Comparison of ENCODE assay signal across 17 cellular contexts in the genomic region with DNA sequence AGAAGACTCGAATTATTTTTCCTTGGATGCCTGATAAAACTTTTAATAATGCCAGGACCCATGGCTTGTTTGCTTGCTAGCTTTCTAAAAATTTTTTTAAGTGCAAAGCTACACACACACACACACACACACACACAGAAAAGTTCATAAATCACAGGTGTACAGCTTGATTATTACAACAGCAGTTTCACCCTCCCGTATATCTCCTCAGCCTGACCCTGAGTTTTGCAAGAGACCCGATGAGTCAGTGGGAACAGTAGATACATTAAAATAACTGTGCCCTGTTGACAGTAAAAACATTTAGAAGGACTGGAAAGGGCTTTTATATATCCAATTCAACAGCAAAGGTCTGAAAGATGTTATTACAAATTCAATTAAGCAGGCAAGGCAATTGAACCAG. TPM values are rescaled to one million over a fixed set of nuclear protein-coding genes. Genes with fewer than 3 reads are reported as not detected.
DNase-seq lines count a peak whose midpoint lies in the region; ATAC-seq, FAIRE-seq and TF ChIP-seq lines count a peak whose summit lies in the region.
"Had no signal": no experiment of that assay in that cellular context is flagged by ENCODE, and none has a peak within 500 bp of the region (broad histone marks: within the 10 kb centered on the region; RNA-seq: fewer than 3 reads in every experiment).

No MANE protein-coding gene starts in this region.

- H4K91ac ChIP-seq in IMR-90 (ENCODE audit: insufficient read depth, low read depth, low read length) = no peak overlapping the region
- no peak overlapping the region for H4K91ac ChIP-seq in neuronal stem cell (ENCODE audit: low read depth, low read length, poor library complexity)

- H3K27me3 ChIP-seq in IMR-90 (ENCODE audit: control insufficient read depth, insufficient read depth, low read length) (no peaks in the 10 kb centered on the region), neuronal stem cell (ENCODE audit: control insufficient read depth in 3 of 3, insufficient read depth in 3 of 3, low read depth in 1 of 3, low read length in 3 of 3) (no peaks in the 10 kb centered on the region)
- H3K27me3 ChIP-seq: SJSA1 had no signal

- H2AFZ ChIP-seq in IMR-90 (replicated peaks; ENCODE audit: low read length, poor library complexity) (no peak overlapping the region), neuronal stem cell (ENCODE audit: low read length) (no peak overlapping the region)

- H4K20me1 ChIP-seq in IMR-90 (ENCODE audit: insufficient read depth, low read length) = no peaks in the 10 kb centered on the region

- no peak overlapping the region for H3K4ac ChIP-seq in IMR-90 (ENCODE audit: low read depth, low read length)
- H3K4ac ChIP-seq in neuronal stem cell (ENCODE audit: low read length) = no peak overlapping the region

- H3K27ac ChIP-seq in IMR-90 (ENCODE audit: insufficient read depth, low read length) (no peak overlapping the region), neuronal stem cell (replicated peaks; ENCODE audit: low read length) (no peak overlapping the region)
- H3K27ac ChIP-seq: SJSA1 had no signal

- H3K56ac ChIP-seq in IMR-90 (ENCODE audit: extremely low read depth, insufficient read depth, low read length) = no peak overlapping the region

- no peak overlapping the region for H2BK5ac ChIP-seq in IMR-90 (ENCODE audit: low read depth, low read length, poor library complexity, severe bottlenecking)
- no peak overlapping the region for H2BK5ac ChIP-seq in neuronal stem cell (ENCODE audit: low read length)

- no peaks in the 10 kb centered on the region for H3K36me3 Mint-ChIP-seq in chondrocyte (ENCODE audit: low read depth)
- H3K36me3 Mint-ChIP-seq in mesothelial cell of epicardium = no peaks in the 10 kb centered on the region
- H3K36me3 Mint-ChIP-seq in activated T-helper 1 cell treated with anti-CD3 and anti-CD28 coated beads, Interleukin-12 subunit alpha, Interleukin-12 subunit beta, Interleukin-2, Interleukin-4 antibody, amounts not matched to agents 30 ng/mL and 10 ng/mL and 1 ng/mL, durations not matched to agents 14 hours and 24 hours and 36 hours (ENCODE audit: low read depth) = peaks cover 16% of the 10 kb centered on the region

- no peak overlapping the region for H4K5ac ChIP-seq in IMR-90 (ENCODE audit: low read depth, low read length)

- H3K18ac ChIP-seq in IMR-90 (ENCODE audit: low read depth, low read length) = no peak overlapping the region
- no peak overlapping the region for H3K18ac ChIP-seq in neuronal stem cell (ENCODE audit: low read length)

- ATAC-seq in IMR-90 (ENCODE audit: low read depth) (peak; percentile 87), omental fat pad (ENCODE audit: low FRiP score) (peak; percentile 94)

- no TSS peak for BruUV-seq in IMR-90 (replicated peaks; lab: Mats Ljungman, UMichigan)

- TF ChIP-seq RAD21 in IMR-90 (IDR thresholded peaks at IDR 0.05; ENCODE audit: low read length) = no peak

- intact Hi-C loops in IMR-90 (cut with micrococcal nuclease) = no loop called here
- intact Hi-C loops in activated T-helper 1 cell treated with anti-CD3 and anti-CD28 coated beads, Interleukin-12 subunit alpha, Interleukin-12 subunit beta, Interleukin-2, Interleukin-4 antibody, amounts not matched to agents 30 ng/mL and 10 ng/mL and 1 ng/mL, durations not matched to agents 14 hours and 24 hours and 36 hours (cut with micrococcal nuclease) = no loop called here

- no peak for TF ChIP-seq POLR2A in IMR-90 (IDR thresholded peaks at IDR 0.05; ENCODE audit: low read depth, low read length)

- H3K9me3 ChIP-seq in IMR-90 (ENCODE audit: control insufficient read depth, insufficient read depth, low read length) = no peaks in the 10 kb centered on the region
- H3K9me3 ChIP-seq in neuronal stem cell (replicated peaks in 1 of 2; ENCODE audit: control insufficient read depth in 2 of 2, insufficient read depth in 1 of 2, low read depth in 1 of 2, low read length in 2 of 2) = no peaks in the 10 kb centered on the region
- H3K9me3 ChIP-seq: SJSA1 had no signal

- H3K9me3 Mint-ChIP-seq in chondrocyte (ENCODE audit: low read depth) = no peaks in the 10 kb centered on the region
- H3K9me3 Mint-ChIP-seq in mesothelial cell of epicardium = no peaks in the 10 kb centered on the region
- H3K9me3 Mint-ChIP-seq in activated T-helper 1 cell treated with anti-CD3 and anti-CD28 coated beads, Interleukin-12 subunit alpha, Interleukin-12 subunit beta, Interleukin-2, Interleukin-4 antibody, amounts not matched to agents 30 ng/mL and 10 ng/mL and 1 ng/mL, durations not matched to agents 14 hours and 24 hours and 36 hours = no peaks in the 10 kb centered on the region
- H3K9me3 Mint-ChIP-seq: activated CD4-positive, alpha-beta T cell treated with anti-CD3 and anti-CD28 coated beads, Interleukin-2, amount 10 ng/mL, durations not matched to agents 24 days and 14 days; endodermal cell; IgD-negative memory B cell; natural killer cell treated with Interleukin-12 subunit alpha and Interleukin-12 subunit beta and Interleukin-15 and Interleukin-18, amount 100 ng/mL, for 72 hours had no signal

- no peak overlapping the region for H2BK12ac ChIP-seq in neuronal stem cell (ENCODE audit: low read length)

- no peak overlapping the region for H2BK15ac ChIP-seq in IMR-90 (ENCODE audit: low read depth, low read length)
- no peak overlapping the region for H2BK15ac ChIP-seq in neuronal stem cell (ENCODE audit: low read length)

- CTCF ChIA-PET in IMR-90 (lab: Yijun Ruan, JAX) = no interaction called here

- dilution Hi-C loops in IMR-90 (cut with HindIII; ENCODE audit: low sequenced_read_pairs, unreplicated experiment) = no loop called here

- H3K4me2 ChIP-seq in IMR-90 (ENCODE audit: low read depth, low read length) (peak overlapping the region; percentile 53; the same call in 1 of the 2 replicates), neuronal stem cell (ENCODE audit: insufficient read depth, low read length, poor library complexity, severe bottlenecking) (no peak overlapping the region)

- H2BK120ac ChIP-seq in IMR-90 (ENCODE audit: low read depth, low read length) (no peak overlapping the region), neuronal stem cell (ENCODE audit: low read depth, low read length) (no peak overlapping the region)

- H2BK20ac ChIP-seq in IMR-90 (ENCODE audit: low read depth, low read length) = no peak overlapping the region

- in situ Hi-C loops in IMR-90 (cut with MboI; ENCODE audit: low sequenced_read_pairs) = no loop called here

- H3K4me1 ChIP-seq in IMR-90 (ENCODE audit: control insufficient read depth, insufficient read depth, low read length) = peaks cover 3% of the 10 kb centered on the region
- no peaks in the 10 kb centered on the region for H3K4me1 ChIP-seq in neuronal stem cell (ENCODE audit: control insufficient read depth in 2 of 2, insufficient read depth in 1 of 2, low read depth in 1 of 2, low read length in 2 of 2)
- H3K4me1 ChIP-seq: SJSA1 had no signal

- H2AK5ac ChIP-seq in IMR-90 (ENCODE audit: low read depth, low read length) (no peak overlapping the region), neuronal stem cell (ENCODE audit: low read depth, low read length) (no peak overlapping the region)

- WGBS in IMR-90 (ENCODE audit: extremely low coverage in 2 of 2, insufficient read length in 1 of 2), 2 experiments = no CpG with 5 or more reads among the region's 3 CpGs
- WGBS in neuronal stem cell (ENCODE audit: extremely low coverage in 2 of 2, insufficient read length in 2 of 2, insufficient replicate concordance in 1 of 2), 2 donors = no CpG with 5 or more reads among the region's 3 CpGs

- H3K9me1 ChIP-seq in IMR-90 (ENCODE audit: insufficient read depth, low read length) = peaks cover 2% of the 10 kb centered on the region; the same call in 1 of the 2 replicates

- H3K9ac ChIP-seq in IMR-90 (ENCODE audit: low read depth, low read length) (no peak overlapping the region), neuronal stem cell (ENCODE audit: low read depth, low read length, poor library complexity) (no peak overlapping the region)

- H3K36me3 ChIP-seq in IMR-90 (ENCODE audit: control insufficient read depth, insufficient read depth, low read length) (0 out of 2 replicates have a peak, but pooled peaks cover 1% of the 10 kb centered on the region), neuronal stem cell (replicated peaks in 1 of 2; ENCODE audit: control insufficient read depth in 2 of 2, insufficient read depth in 2 of 2, low read length in 2 of 2) (no peaks in the 10 kb centered on the region)
- H3K36me3 ChIP-seq: SJSA1 had no signal

- DNase-seq in Daoy (ENCODE audit: low read depth) (peak; percentile 14), IMR-90 (peak; percentile 88), chondrocyte (ENCODE audit: low spot score) (no peak), omental fat pad (ENCODE audit: low spot score) (no peak), urothelium cell line (ENCODE audit: low spot score) (no peak), mesothelial cell of epicardium (ENCODE audit: low spot score in 2 of 2, unreplicated experiment in 2 of 2) (no peak), neuronal stem cell (ENCODE audit: low spot score) (no peak)
- no peak for DNase-seq in activated T-helper 1 cell treated with anti-CD3 and anti-CD28 coated beads, Interleukin-12 subunit alpha, Interleukin-12 subunit beta, Interleukin-2, Interleukin-4 antibody, amounts not matched to agents 30 ng/mL and 10 ng/mL and 1 ng/mL, durations not matched to agents 14 hours and 24 hours and 36 hours (ENCODE audit: low spot score)
- DNase-seq: activated CD4-positive, alpha-beta T cell treated with anti-CD3 and anti-CD28 coated beads, Interleukin-2, amount 10 ng/mL, durations not matched to agents 24 days and 14 days; activated naive CD4-positive, alpha-beta T cell treated with anti-CD3 and anti-CD28 coated beads, Interleukin-2, amount 50 U/mL, for 16 hours; DMS79; endodermal cell; stimulated activated CD4-positive, alpha-beta T cell treated with anti-CD3 and anti-CD28 coated beads, Interleukin-4, amount 100 ng/mL, for 24 hours had no signal

- H3K4me3 ChIP-seq in IMR-90 (ENCODE audit: insufficient read depth, low read depth, low read length) (no peak overlapping the region), neuronal stem cell (ENCODE audit: low read length in 2 of 2) (no peak overlapping the region)
- H3K4me3 ChIP-seq: SJSA1 had no signal

- H3K14ac ChIP-seq in IMR-90 (replicated peaks; ENCODE audit: low read depth, low read length) (no peak overlapping the region), neuronal stem cell (ENCODE audit: low read length) (no peak overlapping the region)

- H4K8ac ChIP-seq in IMR-90 (ENCODE audit: low read depth in 2 of 2, low read length in 2 of 2) (no peak overlapping the region), neuronal stem cell (ENCODE audit: low read depth, low read length) (no peak overlapping the region)

- no peak overlapping the region for H2AK9ac ChIP-seq in IMR-90 (replicated peaks; ENCODE audit: low read depth, low read length, poor library complexity)

- no peak for TF ChIP-seq CTCF in IMR-90 (conservative IDR thresholded peaks at IDR 0.05; ENCODE audit: low read depth, low read length)
- no peak for TF ChIP-seq CTCF in chondrocyte (IDR thresholded peaks at IDR 0.05)
- no peak for TF ChIP-seq CTCF in omental fat pad (IDR thresholded peaks at IDR 0.05)
- no peak for TF ChIP-seq CTCF in mesothelial cell of epicardium (IDR thresholded peaks at IDR 0.05; ENCODE audit: unreplicated experiment)

- H3K79me1 ChIP-seq in IMR-90 (ENCODE audit: low read depth in 1 of 2, low read length in 2 of 2) (no peaks in the 10 kb centered on the region), neuronal stem cell (ENCODE audit: low read depth, low read length) (no peaks in the 10 kb centered on the region)

- H3K23ac ChIP-seq in IMR-90 (ENCODE audit: low read depth, low read length) = no peak overlapping the region
- no peak overlapping the region for H3K23ac ChIP-seq in neuronal stem cell (ENCODE audit: low read depth, low read length, poor library complexity)

- H3K27me3 Mint-ChIP-seq in chondrocyte (ENCODE audit: low read depth) (no peaks in the 10 kb centered on the region), mesothelial cell of epicardium (ENCODE audit: low read depth) (no peaks in the 10 kb centered on the region)
- H3K27me3 Mint-ChIP-seq in activated T-helper 1 cell treated with anti-CD3 and anti-CD28 coated beads, Interleukin-12 subunit alpha, Interleukin-12 subunit beta, Interleukin-2, Interleukin-4 antibody, amounts not matched to agents 30 ng/mL and 10 ng/mL and 1 ng/mL, durations not matched to agents 14 hours and 24 hours and 36 hours (ENCODE audit: insufficient read depth) = no peaks in the 10 kb centered on the region
- H3K27me3 Mint-ChIP-seq: activated CD4-positive, alpha-beta T cell treated with anti-CD3 and anti-CD28 coated beads, Interleukin-2, amount 10 ng/mL, durations not matched to agents 24 days and 14 days; IgD-negative memory B cell; natural killer cell treated with Interleukin-12 subunit alpha and Interleukin-12 subunit beta and Interleukin-15 and Interleukin-18, amount 100 ng/mL, for 72 hours had no signal

- H3K4me1 Mint-ChIP-seq in chondrocyte (ENCODE audit: low read depth) (peaks cover 42% of the 10 kb centered on the region), mesothelial cell of epicardium (no peaks in the 10 kb centered on the region)
- H3K4me1 Mint-ChIP-seq in activated T-helper 1 cell treated with anti-CD3 and anti-CD28 coated beads, Interleukin-12 subunit alpha, Interleukin-12 subunit beta, Interleukin-2, Interleukin-4 antibody, amounts not matched to agents 30 ng/mL and 10 ng/mL and 1 ng/mL, durations not matched to agents 14 hours and 24 hours and 36 hours (ENCODE audit: low read depth) = peaks cover 5% of the 10 kb centered on the region
- H3K4me1 Mint-ChIP-seq: activated CD4-positive, alpha-beta T cell treated with anti-CD3 and anti-CD28 coated beads, Interleukin-2, amount 10 ng/mL, durations not matched to agents 24 days and 14 days; endodermal cell had no signal

- no peak for FAIRE-seq in urothelium cell line (lab: Jason Lieb, UNC)
- FAIRE-seq: GM18507 had no signal

- POLR2A ChIA-PET in IMR-90 (lab: Charles Lee; ENCODE audit: unreplicated experiment) = interaction anchor here (0.6 kb wide), 1 partner anchor 1078 kb away, joined by 22 read pairs; no protein-coding TSS in a partner anchor

- peak overlapping the region; percentile 58 for H3K27ac Mint-ChIP-seq in chondrocyte (ENCODE audit: unreplicated experiment)
- H3K27ac Mint-ChIP-seq in mesothelial cell of epicardium = no peak overlapping the region
- H3K27ac Mint-ChIP-seq in activated T-helper 1 cell treated with anti-CD3 and anti-CD28 coated beads, Interleukin-12 subunit alpha, Interleukin-12 subunit beta, Interleukin-2, Interleukin-4 antibody, amounts not matched to agents 30 ng/mL and 10 ng/mL and 1 ng/mL, durations not matched to agents 14 hours and 24 hours and 36 hours = no peak overlapping the region
- H3K27ac Mint-ChIP-seq: activated CD4-positive, alpha-beta T cell treated with anti-CD3 and anti-CD28 coated beads, Interleukin-2, amount 10 ng/mL, durations not matched to agents 24 days and 14 days; endodermal cell; IgD-negative memory B cell had no signal

- H3K4me3 Mint-ChIP-seq in chondrocyte (ENCODE audit: unreplicated experiment) (no peak overlapping the region), mesothelial cell of epicardium (no peak overlapping the region)
- no peak overlapping the region for H3K4me3 Mint-ChIP-seq in activated T-helper 1 cell treated with anti-CD3 and anti-CD28 coated beads, Interleukin-12 subunit alpha, Interleukin-12 subunit beta, Interleukin-2, Interleukin-4 antibody, amounts not matched to agents 30 ng/mL and 10 ng/mL and 1 ng/mL, durations not matched to agents 14 hours and 24 hours and 36 hours
- H3K4me3 Mint-ChIP-seq: activated CD4-positive, alpha-beta T cell treated with anti-CD3 and anti-CD28 coated beads, Interleukin-2, amount 10 ng/mL, durations not matched to agents 24 days and 14 days; endodermal cell; IgD-negative memory B cell; natural killer cell treated with Interleukin-12 subunit alpha and Interleukin-12 subunit beta and Interleukin-15 and Interleukin-18, amount 100 ng/mL, for 72 hours had no signal

RNA-seq across cellular contexts. Expression of a gene that starts 46.7 kb away (rescaled TPM):
- 266 and 281 TPM in 2 replicates for total RNA-seq in Daoy (2014; rRNA removed; shearing (Covaris generic))
- total RNA-seq in IMR-90 (2012; rRNA removed) = 189 and 330 TPM in 2 replicates
- 120 and 148 TPM in 2 replicates for polyA plus RNA-seq in IMR-90 (2012; rRNA removed)
- polyA plus RNA-seq in IMR-90 (2012; cell fraction: cytosol; rRNA removed) = 121 and 248 TPM in 2 replicates
- polyA plus RNA-seq in IMR-90 (2012; cell fraction: nucleus; rRNA removed; ENCODE audit: low replicate concordance) = 55.7 and 105 TPM in 2 replicates
- total RNA-seq in chondrocyte = 85.8 to 107 TPM (median 90.7 TPM) in 3 replicates
- 100 to 1,000 TPM; 119 to 145 (median 133) TPM for total RNA-seq in omental fat pad
- 91.1 to 93.0 TPM (median 92.2 TPM) in 3 replicates for total RNA-seq in mesothelial cell of epicardium
- 97.0 and 102 TPM in 2 replicates for total RNA-seq in activated T-helper 1 cell treated with anti-CD3 and anti-CD28 coated beads, Interleukin-12 subunit alpha, Interleukin-12 subunit beta, Interleukin-2, Interleukin-4 antibody, amounts not matched to agents 30 ng/mL and 10 ng/mL and 1 ng/mL, durations not matched to agents 14 hours and 24 hours and 36 hours
- 171 TPM for polyA plus RNA-seq in neuronal stem cell (2013, experiment 1 of 2)
- 171 TPM for polyA plus RNA-seq in neuronal stem cell (2013, experiment 2 of 2)

Comparison
In these comparisons a context has a peak if more than half of its experiments do, and no peak if none do; other contexts are left out.
1. DNase-seq: peak in Daoy (single experiment) and IMR-90 (single experiment); none in chondrocyte (single experiment), omental fat pad (single experiment), urothelium cell line (single experiment), mesothelial cell of epicardium (0 of 2), activated T-helper 1 cell treated with anti-CD3 and anti-CD28 coated beads, Interleukin-12 subunit alpha, Interleukin-12 subunit beta, Interleukin-2, Interleukin-4 antibody, amounts not matched to agents 30 ng/mL and 10 ng/mL and 1 ng/mL, durations not matched to agents 14 hours and 24 hours and 36 hours (single experiment) and neuronal stem cell (single experiment).